ENCODE assay signal across 1 cellular context in genomic region chr12:103975368-103975767, GRCh38.
TF ChIP-seq lines count a peak whose summit lies in the region.

No MANE protein-coding gene starts in this region.

TF ChIP-seq in K562, 482 proteins besides CTCF, POLR2A, EP300 and RAD21 (continued from another document):
- TF ChIP-seq CUX1 (CRISPR knock-in tag; IDR thresholded peaks at IDR 0.05), result no peak
- TF ChIP-seq ILF3 (IDR thresholded peaks at IDR 0.05; ENCODE audit: borderline replicate concordance), result no peak
- TF ChIP-seq YBX1 (IDR thresholded peaks at IDR 0.05), result no peak
- peak; percentile 47; the same call in 1 of the 2 replicates for TF ChIP-seq NFE2 (IDR thresholded peaks at IDR 0.05; ENCODE audit: low read depth)
- peak; percentile 24 for TF ChIP-seq DACH1 (IDR thresholded peaks at IDR 0.05; ENCODE audit: partially characterized antibody)
TF ChIP-seq in K562: peak in this region for 29.
